11 cellular contexts compared by ENCODE assay signal in the genomic region with DNA sequence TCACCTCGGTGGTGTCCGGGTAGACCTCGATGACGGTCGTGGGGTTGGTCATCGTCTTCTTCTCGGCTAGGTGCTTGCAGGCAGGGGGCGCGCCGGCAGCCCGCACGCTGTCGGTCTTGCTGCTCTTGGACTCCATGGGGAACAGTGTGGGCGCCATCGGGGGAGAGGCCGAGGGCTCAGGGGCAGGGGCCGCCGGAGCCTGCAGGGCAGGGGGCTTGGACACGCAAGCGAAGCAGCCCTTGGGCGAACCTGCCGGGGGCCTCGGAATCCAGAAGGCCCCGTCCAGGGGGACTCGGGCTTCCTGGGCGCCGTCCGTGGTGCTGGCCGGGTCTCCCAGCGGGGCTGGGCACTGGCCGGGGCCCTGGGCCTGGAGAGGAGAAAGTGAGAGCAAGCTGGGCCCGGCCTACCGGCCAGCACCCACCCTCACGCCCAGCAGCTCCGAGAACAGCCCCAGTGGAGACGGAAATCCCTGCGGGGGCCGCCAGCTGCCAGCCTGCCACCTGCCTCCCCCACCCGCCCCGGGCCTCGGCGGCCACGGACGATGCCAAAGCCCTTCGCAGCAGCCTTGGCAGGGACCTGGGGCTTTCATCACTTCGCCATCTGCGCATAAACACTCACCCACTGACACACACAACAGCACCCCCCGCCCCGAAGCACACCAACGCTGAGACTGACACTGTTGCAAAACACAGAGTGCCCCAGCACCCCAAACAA. TPM values are rescaled to one million over a fixed set of nuclear protein-coding genes. Genes with fewer than 3 reads are reported as not detected.
DNase-seq lines count a peak whose midpoint lies in the region; ATAC-seq and TF ChIP-seq lines count a peak whose summit lies in the region.
"Had no signal": no experiment of that assay in that cellular context is flagged by ENCODE, and none has a peak within 500 bp of the region (broad histone marks: within the 10 kb centered on the region; RNA-seq: fewer than 3 reads in every experiment).

No MANE protein-coding gene starts in this region.

- H3K27ac ChIP-seq in CD8-positive, alpha-beta T cell (ENCODE audit: low read depth, low read length) = no peak overlapping the region
- H3K27ac ChIP-seq in psoas muscle = peak overlapping the region; percentile 79
- H3K27ac ChIP-seq: SK-N-MC had no signal

- intact Hi-C loops in CD8-positive, alpha-beta T cell (cut with DNase I, micrococcal nuclease) = no loop called here
- intact Hi-C loops in left cardiac atrium (cut with DNase I) = no loop called here
- intact Hi-C loops in psoas muscle (cut with DNase I) = loop anchor here in 1 of 2 donors (10.0 kb wide), 1 partner anchor 87 kb away; the partner anchor contains the start of genes SYT8 and TNNI2

- POLR2A ChIA-PET in CD8-positive, alpha-beta T cell (lab: Charles Lee) = interaction anchor here (2.7 kb wide), 1 partner anchor 47 kb away, joined by 9 read pairs; no protein-coding TSS in a partner anchor

- no peak for DNase-seq in CD8-positive, alpha-beta T cell
- DNase-seq in adipocyte (ENCODE audit: low read depth) (no peak), left cardiac atrium (peak; percentile 36), psoas muscle (peak; percentile 77 to 87), NCI-H2081 treated with DMSO at 0.1 percent for 48 hours (lab: John Stamatoyannopoulos, UW) (no peak)
- no peak for DNase-seq in activated naive CD4-positive, alpha-beta T cell (lab: John Stamatoyannopoulos, UW)
- DNase-seq: DND-41, NCI-H1436 treated with DMSO at 0.1 percent for 48 hours had no signal

- H3K4me1 ChIP-seq in CD8-positive, alpha-beta T cell (ENCODE audit: insufficient read depth, low read length) = peaks cover 30% of the 10 kb centered on the region
- H3K4me1 ChIP-seq in adipocyte (ENCODE audit: control insufficient read depth, insufficient read depth, low read length) (peaks cover 46% of the 10 kb centered on the region), psoas muscle (peaks cover 63% of the 10 kb centered on the region)

- H3K4me1 Mint-ChIP-seq in CD8-positive, alpha-beta T cell (ENCODE audit: low read depth) = peaks cover 22% of the 10 kb centered on the region

- peak overlapping the region; percentile 47 for H3K4me3 Mint-ChIP-seq in CD8-positive, alpha-beta T cell

- H3K27ac Mint-ChIP-seq in CD8-positive, alpha-beta T cell = no peak overlapping the region

- peaks cover 12% of the 10 kb centered on the region for H3K27me3 Mint-ChIP-seq in CD8-positive, alpha-beta T cell (ENCODE audit: low read depth)

- ATAC-seq in CD8-positive, alpha-beta T cell = no peak
- ATAC-seq in left cardiac atrium = peak in 1 of 2 donors; percentile 15
- peak; percentile 49 to 59 (median 54) for ATAC-seq in psoas muscle
- no peak for ATAC-seq in GM18502 (IDR thresholded peaks at IDR 0.05; ENCODE audit: poor library complexity, unreplicated experiment)
- no peak for ATAC-seq in HG03520 (IDR thresholded peaks at IDR 0.05; ENCODE audit: unreplicated experiment)

- H3K9me3 ChIP-seq in CD8-positive, alpha-beta T cell (ENCODE audit: low read length) = no peaks in the 10 kb centered on the region
- H3K9me3 ChIP-seq in adipocyte (ENCODE audit: control insufficient read depth, low read length) (no peaks in the 10 kb centered on the region), psoas muscle (no peaks in the 10 kb centered on the region)

- H3K36me3 Mint-ChIP-seq in CD8-positive, alpha-beta T cell = peaks cover 4% of the 10 kb centered on the region

- H3K27me3 ChIP-seq in CD8-positive, alpha-beta T cell (ENCODE audit: insufficient read depth, low read length) = peaks cover 5% of the 10 kb centered on the region
- H3K27me3 ChIP-seq in adipocyte (replicated peaks; ENCODE audit: control insufficient read depth, insufficient read depth, low read length) = no peaks in the 10 kb centered on the region
- H3K27me3 ChIP-seq in psoas muscle (ENCODE audit: insufficient read depth in 3 of 3, low read length in 2 of 3) = no peaks in the 10 kb centered on the region

- H3K9ac ChIP-seq in adipocyte (ENCODE audit: low read length) = peak overlapping the region; percentile 77

- no peaks in the 10 kb centered on the region for H3K36me3 ChIP-seq in CD8-positive, alpha-beta T cell (ENCODE audit: insufficient read depth, low read length)
- peaks cover 13% of the 10 kb centered on the region for H3K36me3 ChIP-seq in adipocyte (ENCODE audit: control insufficient read depth, insufficient read depth, low read length, severe bottlenecking)
- peaks cover 0 to 7% of the 10 kb centered on the region in 2 donors for H3K36me3 ChIP-seq in psoas muscle (ENCODE audit: insufficient read depth in 1 of 2, low read depth in 1 of 2)

- 27 to 44% (median 31%) methylated on average over 39 to 50 of the region's 50 CpGs for WGBS in psoas muscle, 3 donors

- no peak overlapping the region for H3K4me3 ChIP-seq in CD8-positive, alpha-beta T cell (ENCODE audit: low read depth, low read length)
- peak overlapping the region; percentile 79 for H3K4me3 ChIP-seq in adipocyte (ENCODE audit: low read length)
- peak overlapping the region; percentile 67 for H3K4me3 ChIP-seq in psoas muscle
- H3K4me3 ChIP-seq: SK-N-MC had no signal

- no peak for TF ChIP-seq CTCF in CD8-positive, alpha-beta T cell (IDR thresholded peaks at IDR 0.05)
- TF ChIP-seq CTCF in psoas muscle (IDR thresholded peaks at IDR 0.05) = no peak

- CTCF ChIA-PET in CD8-positive, alpha-beta T cell (lab: Charles Lee) = no interaction called here

- H3K9me3 Mint-ChIP-seq in CD8-positive, alpha-beta T cell = no peaks in the 10 kb centered on the region

RNA-seq across cellular contexts. Expression of gene IFITM10, which starts 2.5 kb away (rescaled TPM):
- total RNA-seq in CD8-positive, alpha-beta T cell = 1 to 10 TPM; 1.1 to 1.7 TPM
- total RNA-seq in left cardiac atrium (under 1 TPM; 0.27 to 0.76 TPM), psoas muscle (1 to 10 TPM; 1.6 to 6.1 (median 2.7) TPM)
- 1 to 10 TPM in 1 of 3 donors, under 1 TPM in 2; 0.70 to 1.2 (median 0.83) TPM for polyA plus RNA-seq in psoas muscle

RNA-seq across cellular contexts. Expression of gene CTSD, which starts 15.8 kb away (rescaled TPM):
- 10 to 100 TPM; 54.3 to 57.9 TPM for total RNA-seq in CD8-positive, alpha-beta T cell
- 100 to 1,000 TPM; 635 to 667 TPM for total RNA-seq in left cardiac atrium
- total RNA-seq in psoas muscle = 100 to 1,000 TPM; 343 to 950 (median 608) TPM
- 1,000 to 10,000 TPM in 2 of 3 donors, 100 to 1,000 TPM in 1; 674 to 1,317 (median 1,217) TPM for polyA plus RNA-seq in psoas muscle

RNA-seq across cellular contexts. Expression of gene KRTAP5-6, which starts 50.9 kb away (rescaled TPM):
- total RNA-seq in CD8-positive, alpha-beta T cell = not detected
- not detected for total RNA-seq in left cardiac atrium
- not detected for total RNA-seq in psoas muscle
- polyA plus RNA-seq in psoas muscle = not detected

Comparison
In these comparisons a context has a peak if more than half of its experiments do, and no peak if none do; other contexts are left out.
1. ATAC-seq: peak in psoas muscle (4 of 4); none in CD8-positive, alpha-beta T cell (single experiment), GM18502 (single experiment) and HG03520 (single experiment).
2. DNase-seq: peak in left cardiac atrium (single experiment) and psoas muscle (2 of 2); none in CD8-positive, alpha-beta T cell (0 of 7), adipocyte (single experiment), NCI-H2081 treated with DMSO at 0.1 percent for 48 hours (single experiment) and activated naive CD4-positive, alpha-beta T cell (0 of 4).
3. RNA of gene CTSD, which starts 15.8 kb away (total RNA-seq): 343 to 950 TPM in psoas muscle and 635 to 667 TPM in left cardiac atrium; 54.3 to 57.9 TPM in CD8-positive, alpha-beta T cell; every median in the first group is over 4 times any median in the second.